In the genomic region with DNA sequence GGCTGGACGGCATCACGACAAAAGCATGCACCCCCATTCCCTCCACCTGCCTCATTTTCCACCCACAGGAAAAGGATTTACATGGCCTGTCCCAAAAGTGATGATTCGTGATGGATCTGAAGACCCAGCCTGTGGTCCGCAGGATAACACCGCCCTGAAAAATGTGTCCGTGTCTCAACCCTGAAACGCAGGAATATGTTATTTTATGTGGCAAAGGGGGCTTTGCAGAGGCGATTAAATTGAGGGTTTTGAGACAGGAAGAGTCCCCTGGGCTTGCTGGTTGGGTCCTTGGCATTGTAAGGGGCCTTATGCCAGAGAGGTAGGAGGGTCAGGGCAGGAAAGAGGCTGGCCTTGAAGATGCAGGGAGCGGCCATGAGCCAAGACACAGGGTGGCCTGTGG, we compare ENCODE assay signal across 17 cellular contexts.
A peak's percentile ranks its signal among the peaks of the same experiment; 100 is the strongest.
DNase-seq lines count a peak whose midpoint lies in the region; ATAC-seq, FAIRE-seq and TF ChIP-seq lines count a peak whose summit lies in the region.
"Had no signal": no experiment of that assay in that cellular context is flagged by ENCODE, and none has a peak within 500 bp of the region (broad histone marks: within the 10 kb centered on the region; RNA-seq: fewer than 3 reads in every experiment).

No MANE protein-coding gene starts in this region.

- H3K9ac ChIP-seq in HepG2 (ENCODE audit: insufficient read depth, low read depth, low read length), result no peak overlapping the region
- H3K9ac ChIP-seq: BLaER1, GM23248 had no signal

- H3K27me3 ChIP-seq in right lobe of liver, result no peaks in the 10 kb centered on the region
- peaks cover 0 to 38% of the 10 kb centered on the region in 2 experiments; a peak in 4 of 5 replicates for H3K27me3 ChIP-seq in HepG2 (ENCODE audit: control insufficient read depth in 1 of 2, insufficient read depth in 2 of 2, low read length in 2 of 2)
- H3K27me3 ChIP-seq: BLaER1 had no signal

- H3K27me3 Mint-ChIP-seq in activated CD8-positive, alpha-beta memory T cell treated with anti-CD3 and anti-CD28 coated beads, Interleukin-2, amount 10 ng/mL, durations not matched to agents 7 days and 5 days, result no peaks in the 10 kb centered on the region
- peaks cover 2% of the 10 kb centered on the region for H3K27me3 Mint-ChIP-seq in osteocyte (ENCODE audit: unreplicated experiment)

- no TSS peak for BruUV-seq in HepG2 (replicated peaks; lab: Mats Ljungman, UMichigan)

- H3K4me1 Mint-ChIP-seq in activated CD8-positive, alpha-beta memory T cell treated with anti-CD3 and anti-CD28 coated beads, Interleukin-2, amount 10 ng/mL, durations not matched to agents 7 days and 5 days, result no peaks in the 10 kb centered on the region
- H3K4me1 Mint-ChIP-seq in osteocyte (ENCODE audit: unreplicated experiment), result peaks cover 4% of the 10 kb centered on the region
- H3K4me1 Mint-ChIP-seq: CD8-positive, alpha-beta memory T cell had no signal

- no peak for TF ChIP-seq RAD21 in HepG2 (CRISPR knock-in tag; IDR thresholded peaks at IDR 0.05)

- no peak for ATAC-seq in activated CD8-positive, alpha-beta memory T cell treated with anti-CD3 and anti-CD28 coated beads, Interleukin-2, amount 10 ng/mL, durations not matched to agents 7 days and 5 days
- no peak for ATAC-seq in right lobe of liver
- no peak for ATAC-seq in HepG2
- no peak for ATAC-seq in GM21367 (IDR thresholded peaks at IDR 0.05; ENCODE audit: unreplicated experiment)
- ATAC-seq in activated CD4-positive, CD25-positive, alpha-beta regulatory T cell treated with anti-CD3 and anti-CD28 coated beads, Interleukin-2, amount 50 U/mL, for 24 hours, result no peak

- 89% methylated on average over 6 of the region's 9 CpGs for WGBS in right lobe of liver (ENCODE audit: insufficient coverage, low coverage, low lambda C conversion rate, missing lambda C conversion rate)
- whole genome bisulfite sequencing in HepG2 (ENCODE audit: low lambda C conversion rate), result 16% methylated on average over 9 of the region's 9 CpGs

- CTCF ChIA-PET in activated CD8-positive, alpha-beta memory T cell treated with anti-CD3 and anti-CD28 coated beads, Interleukin-2, amount 10 ng/mL, durations not matched to agents 7 days and 5 days (lab: Charles Lee), result no interaction called here
- CTCF ChIA-PET in HepG2 (lab: Yijun Ruan, JAX; ENCODE audit: low intra/inter-chr PET ratio, low total read pairs), result no interaction called here

- DNase-seq in activated CD8-positive, alpha-beta memory T cell treated with anti-CD3 and anti-CD28 coated beads, Interleukin-2, amount 10 ng/mL, durations not matched to agents 7 days and 5 days, result peak; percentile 18
- no peak for DNase-seq in activated CD8-positive, alpha-beta memory T cell treated with anti-CD3 and anti-CD28 coated beads, Interleukin-2, amount 50 U/mL, for 4 hours
- peak in 1 of 3 donors; percentile 11 for DNase-seq in right lobe of liver
- no peak for DNase-seq in HepG2 (ENCODE audit: low spot score)
- DNase-seq in osteocyte (ENCODE audit: extremely low spot score, unreplicated experiment), result peak; percentile 68
- DNase-seq in stimulated activated CD4-positive, alpha-beta T cell treated with anti-CD3 and anti-CD28 coated beads, Interleukin-4, amount 100 ng/mL, for 24 hours, result no peak
- DNase-seq: AML-193; CD8-positive, alpha-beta memory T cell; DMS53; GF-D8; GM23248 had no signal

- H3K27ac Mint-ChIP-seq in activated CD8-positive, alpha-beta memory T cell treated with anti-CD3 and anti-CD28 coated beads, Interleukin-2, amount 10 ng/mL, durations not matched to agents 7 days and 5 days, result no peak overlapping the region
- no peak overlapping the region for H3K27ac Mint-ChIP-seq in osteocyte (ENCODE audit: unreplicated experiment)
- H3K27ac Mint-ChIP-seq: CD8-positive, alpha-beta memory T cell had no signal

- peaks cover 0 to 65% (median 19%) of the 10 kb centered on the region in 4 donors for H3K4me1 ChIP-seq in right lobe of liver
- H3K4me1 ChIP-seq in HepG2 (ENCODE audit: insufficient read depth, low read length), result no peaks in the 10 kb centered on the region

- no peak for TF ChIP-seq CTCF in right lobe of liver (IDR thresholded peaks at IDR 0.05)
- no peak for TF ChIP-seq CTCF in HepG2 (CRISPR knock-in tag; IDR thresholded peaks at IDR 0.05)
- TF ChIP-seq CTCF in osteocyte (IDR thresholded peaks at IDR 0.05), result no peak

- no peaks in the 10 kb centered on the region for H3K36me3 Mint-ChIP-seq in activated CD8-positive, alpha-beta memory T cell treated with anti-CD3 and anti-CD28 coated beads, Interleukin-2, amount 10 ng/mL, durations not matched to agents 7 days and 5 days
- no peaks in the 10 kb centered on the region for H3K36me3 Mint-ChIP-seq in osteocyte (ENCODE audit: unreplicated experiment)
- H3K36me3 Mint-ChIP-seq: CD8-positive, alpha-beta memory T cell had no signal

- H4K20me1 ChIP-seq in HepG2 (ENCODE audit: insufficient read depth, low read length), result no peaks in the 10 kb centered on the region
- H4K20me1 ChIP-seq: BLaER1 had no signal

- H3K4me3 ChIP-seq in right lobe of liver, result no peak overlapping the region
- H3K4me3 ChIP-seq in HepG2 (replicated peaks in 1 of 3; ENCODE audit: insufficient read depth in 1 of 3, low read depth in 2 of 3, low read length in 3 of 3), result no peak overlapping the region
- H3K4me3 ChIP-seq: BLaER1, GM23248 had no signal

- TF ChIP-seq POLR2A in right lobe of liver (IDR thresholded peaks at IDR 0.05), result no peak
- TF ChIP-seq POLR2A in HepG2 (IDR thresholded peaks at IDR 0.05; ENCODE audit: insufficient read depth in 1 of 2, low read depth in 2 of 2, low read length in 2 of 2), result no peak

- no peak overlapping the region for H2AFZ ChIP-seq in HepG2 (ENCODE audit: low read length)
- H2AFZ ChIP-seq: GM23248 had no signal

- H3K4me2 ChIP-seq in HepG2 (ENCODE audit: low read depth, low read length), result no peak overlapping the region
- H3K4me2 ChIP-seq: BLaER1 had no signal

- H3K27ac ChIP-seq in right lobe of liver (peak overlapping the region in 2 of 3 donors; percentile 29 to 37), HepG2 (ENCODE audit: extremely low read length, insufficient read depth, low read length) (no peak overlapping the region)
- H3K27ac ChIP-seq: 22Rv1, BLaER1, GM23248 had no signal

- POLR2A ChIA-PET in HepG2 (lab: Yijun Ruan, JAX), result no interaction called here

- H3K9me3 ChIP-seq in right lobe of liver, result no peaks in the 10 kb centered on the region
- no peaks in the 10 kb centered on the region for H3K9me3 ChIP-seq in HepG2 (ENCODE audit: low read length)
- H3K9me3 ChIP-seq: BLaER1 had no signal

- FAIRE-seq in HepG2 (lab: Jason Lieb, UNC), result no peak
- FAIRE-seq: GM18507, H54 had no signal

- no peaks in the 10 kb centered on the region for H3K9me3 Mint-ChIP-seq in activated CD8-positive, alpha-beta memory T cell treated with anti-CD3 and anti-CD28 coated beads, Interleukin-2, amount 10 ng/mL, durations not matched to agents 7 days and 5 days (ENCODE audit: low read depth)
- H3K9me3 Mint-ChIP-seq in osteocyte (ENCODE audit: unreplicated experiment), result no peaks in the 10 kb centered on the region
- H3K9me3 Mint-ChIP-seq: CD8-positive, alpha-beta memory T cell had no signal

- intact Hi-C loops in right lobe of liver (cut with DNase I), result no loop called here
- intact Hi-C loops in HepG2 (cut with micrococcal nuclease; ENCODE audit: unreplicated experiment), result no loop called here

- no peak overlapping the region for H3K4me3 Mint-ChIP-seq in activated CD8-positive, alpha-beta memory T cell treated with anti-CD3 and anti-CD28 coated beads, Interleukin-2, amount 10 ng/mL, durations not matched to agents 7 days and 5 days
- no peak overlapping the region for H3K4me3 Mint-ChIP-seq in osteocyte (ENCODE audit: unreplicated experiment)
- H3K4me3 Mint-ChIP-seq: CD8-positive, alpha-beta memory T cell had no signal

- no peak for TF ChIP-seq EP300 in HepG2 (IDR thresholded peaks at IDR 0.05; ENCODE audit: low read depth in 2 of 2, low read length in 2 of 2)
- no peak for TF ChIP-seq EP300 in HepG2 (CRISPR knock-in tag; IDR thresholded peaks at IDR 0.05; ENCODE audit: borderline replicate concordance)

- H3K36me3 ChIP-seq in right lobe of liver (no peaks in the 10 kb centered on the region), HepG2 (replicated peaks in 1 of 2; ENCODE audit: control insufficient read depth in 1 of 2, insufficient read depth in 2 of 2, low read length in 2 of 2) (no peaks in the 10 kb centered on the region)
- H3K36me3 ChIP-seq: BLaER1 had no signal

- H3K79me2 ChIP-seq in HepG2 (ENCODE audit: insufficient read depth, low read length), result no peaks in the 10 kb centered on the region

- in situ Hi-C loops in HepG2 (cut with HindIII; ENCODE audit: extremely low pct_ligation_motif_present, low pct_unique_long_range_greater_than_20kb), result no loop called here

TF ChIP-seq in HepG2, 621 proteins besides CTCF, POLR2A, EP300 and RAD21 (continues in another document):
- TF ChIP-seq PAX8 (CRISPR knock-in tag; IDR thresholded peaks at IDR 0.05; ENCODE audit: borderline replicate concordance) (no peak), U2AF1 (optimal IDR thresholded peaks at IDR 0.05; ENCODE audit: low read depth, low read length) (no peak), NCOA5 (CRISPR knock-in tag; IDR thresholded peaks at IDR 0.05) (no peak), SMAD3 (CRISPR knock-in tag; IDR thresholded peaks at IDR 0.05) (no peak), RFX5 (IDR thresholded peaks at IDR 0.05; ENCODE audit: low read depth, low read length) (no peak), BRCA1 (CRISPR knock-in tag; IDR thresholded peaks at IDR 0.05) (no peak)
- TF ChIP-seq, protein P1, sequence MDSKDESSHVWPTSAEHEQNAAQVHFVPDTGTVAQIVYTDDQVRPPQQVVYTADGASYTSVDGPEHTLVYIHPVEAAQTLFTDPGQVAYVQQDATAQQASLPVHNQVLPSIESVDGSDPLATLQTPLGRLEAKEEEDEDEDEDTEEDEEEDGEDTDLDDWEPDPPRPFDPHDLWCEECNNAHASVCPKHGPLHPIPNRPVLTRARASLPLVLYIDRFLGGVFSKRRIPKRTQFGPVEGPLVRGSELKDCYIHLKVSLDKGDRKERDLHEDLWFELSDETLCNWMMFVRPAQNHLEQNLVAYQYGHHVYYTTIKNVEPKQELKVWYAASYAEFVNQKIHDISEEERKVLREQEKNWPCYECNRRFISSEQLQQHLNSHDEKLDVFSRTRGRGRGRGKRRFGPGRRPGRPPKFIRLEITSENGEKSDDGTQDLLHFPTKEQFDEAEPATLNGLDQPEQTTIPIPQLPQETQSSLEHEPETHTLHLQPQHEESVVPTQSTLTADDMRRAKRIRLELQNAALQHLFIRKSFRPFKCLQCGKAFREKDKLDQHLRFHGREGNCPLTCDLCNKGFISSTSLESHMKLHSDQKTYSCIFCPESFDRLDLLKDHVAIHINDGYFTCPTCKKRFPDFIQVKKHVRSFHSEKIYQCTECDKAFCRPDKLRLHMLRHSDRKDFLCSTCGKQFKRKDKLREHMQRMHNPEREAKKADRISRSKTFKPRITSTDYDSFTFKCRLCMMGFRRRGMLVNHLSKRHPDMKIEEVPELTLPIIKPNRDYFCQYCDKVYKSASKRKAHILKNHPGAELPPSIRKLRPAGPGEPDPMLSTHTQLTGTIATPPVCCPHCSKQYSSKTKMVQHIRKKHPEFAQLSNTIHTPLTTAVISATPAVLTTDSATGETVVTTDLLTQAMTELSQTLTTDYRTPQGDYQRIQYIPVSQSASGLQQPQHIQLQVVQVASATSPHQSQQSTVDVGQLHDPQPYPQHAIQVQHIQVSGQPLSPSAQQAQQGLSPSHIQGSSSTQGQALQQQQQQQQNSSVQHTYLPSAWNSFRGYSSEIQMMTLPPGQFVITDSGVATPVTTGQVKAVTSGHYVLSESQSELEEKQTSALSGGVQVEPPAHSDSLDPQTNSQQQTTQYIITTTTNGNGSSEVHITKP (CRISPR knock-in tag; IDR thresholded peaks at IDR 0.05; ENCODE audit: low read depth), result no peak

Comparison
In these comparisons a context has a peak if more than half of its experiments do, and no peak if none do; other contexts are left out.
1. DNase-seq: peak in activated CD8-positive, alpha-beta memory T cell treated with anti-CD3 and anti-CD28 coated beads, Interleukin-2, amount 10 ng/mL, durations not matched to agents 7 days and 5 days (single experiment) and osteocyte (single experiment); none in activated CD8-positive, alpha-beta memory T cell treated with anti-CD3 and anti-CD28 coated beads, Interleukin-2, amount 50 U/mL, for 4 hours (single experiment), HepG2 (single experiment) and stimulated activated CD4-positive, alpha-beta T cell treated with anti-CD3 and anti-CD28 coated beads, Interleukin-4, amount 100 ng/mL, for 24 hours (single experiment).